In the genomic region with DNA sequence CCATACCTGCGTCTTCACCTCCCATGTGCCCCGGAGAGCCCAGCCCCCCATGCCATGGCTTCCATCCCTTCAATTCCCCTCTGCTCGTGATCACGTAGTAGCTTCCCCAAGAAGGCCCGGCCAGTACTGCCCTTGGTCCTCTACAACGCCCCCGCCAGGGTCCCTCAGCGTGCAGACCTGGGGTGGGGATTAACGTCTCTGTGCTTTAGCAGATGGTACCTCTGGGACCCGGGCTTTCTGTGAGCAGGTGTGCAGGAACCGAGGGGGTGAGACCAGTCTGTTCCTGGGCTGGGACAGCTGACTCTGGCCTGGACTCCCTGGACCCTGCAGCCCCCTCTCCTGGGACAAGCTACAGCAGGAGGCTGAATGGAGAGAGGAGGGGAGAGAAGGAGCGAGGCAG, we compare ENCODE assay signal across 14 cellular contexts. TPM values are rescaled to one million over a fixed set of nuclear protein-coding genes. Genes with fewer than 3 reads are reported as not detected.
DNase-seq lines count a peak whose midpoint lies in the region; ATAC-seq and TF ChIP-seq lines count a peak whose summit lies in the region.
"Had no signal": no experiment of that assay in that cellular context is flagged by ENCODE, and none has a peak within 500 bp of the region (broad histone marks: within the 10 kb centered on the region; RNA-seq: fewer than 3 reads in every experiment).

No MANE protein-coding gene starts in this region.

- H3K27me3 ChIP-seq in WERI-Rb-1 (ENCODE audit: insufficient read depth, low read depth, severe bottlenecking) (no peaks in the 10 kb centered on the region), SJCRH30 (peaks cover 56% of the 10 kb centered on the region)

- H3K36me3 ChIP-seq in WERI-Rb-1 (peaks cover 40% of the 10 kb centered on the region), SJCRH30 (no peaks in the 10 kb centered on the region)

- TF ChIP-seq CTCF in WERI-Rb-1 (IDR thresholded peaks at IDR 0.05; ENCODE audit: low read depth, low read length), result 0 out of 2 replicates have a peak, but pooled peaks have one; percentile 20

- DNase-seq in D341Med (ENCODE audit: low spot score) (peak; percentile 62), NCI-H524 treated with DMSO at 0.1 percent for 48 hours (lab: John Stamatoyannopoulos, UW) (peak; percentile 74), WERI-Rb-1 (peak; percentile 92), SJCRH30 (no peak), T-helper 9 cell (no peak)
- DNase-seq in stimulated activated CD4-positive, alpha-beta T cell treated with anti-CD3 and anti-CD28 coated beads, Interleukin-4, amount 100 ng/mL, for 24 hours, result no peak
- DNase-seq: CD8-positive, alpha-beta T cell; COR-L47; GM23248; IMR-90 had no signal

- no peaks in the 10 kb centered on the region for H3K4me1 ChIP-seq in SJCRH30

- no peaks in the 10 kb centered on the region for H3K9me3 ChIP-seq in WERI-Rb-1 (ENCODE audit: severe bottlenecking)
- no peaks in the 10 kb centered on the region for H3K9me3 ChIP-seq in SJCRH30 (replicated peaks)

- ATAC-seq in HG03095 (IDR thresholded peaks at IDR 0.05; ENCODE audit: unreplicated experiment), result no peak
- ATAC-seq: CD8-positive, alpha-beta T cell; GM12878 had no signal

- H3K27ac ChIP-seq in WERI-Rb-1 (peak overlapping the region; percentile 98), SJCRH30 (no peak overlapping the region)
- H3K27ac ChIP-seq: GM23248 had no signal

- H3K4me3 ChIP-seq in WERI-Rb-1 (ENCODE audit: low read depth, low read length) (peak overlapping the region; percentile 49), SJCRH30 (no peak overlapping the region)
- H3K4me3 ChIP-seq: GM12878, GM23248 had no signal

RNA-seq across cellular contexts. Expression of gene PLCH2, which starts 1.2 kb away (rescaled TPM):
- total RNA-seq in SJCRH30 (2014; rRNA removed; shearing (Covaris generic)), result 0.22 and 0.56 TPM in 2 replicates
- total RNA-seq: Daoy, GM23248 had no signal

RNA-seq across cellular contexts. Expression of gene PANK4, which starts 49.1 kb away (rescaled TPM):
- total RNA-seq in SJCRH30 (2014; rRNA removed; shearing (Covaris generic)), result 42.1 and 48.8 TPM in 2 replicates

RNA-seq across cellular contexts. Expression of gene HES5, which starts 52.8 kb away (rescaled TPM):
- not detected in 2 replicates for total RNA-seq in SJCRH30 (2014; rRNA removed; shearing (Covaris generic))
- total RNA-seq: B cell; CD8-positive, alpha-beta T cell; Daoy; GM23248; IMR-90 had no signal

Comparison
In these comparisons a context has a peak if more than half of its experiments do, and no peak if none do; other contexts are left out.
1. DNase-seq: peak in D341Med (single experiment), NCI-H524 treated with DMSO at 0.1 percent for 48 hours (single experiment) and WERI-Rb-1 (single experiment); none in stimulated activated CD4-positive, alpha-beta T cell treated with anti-CD3 and anti-CD28 coated beads, Interleukin-4, amount 100 ng/mL, for 24 hours (single experiment), SJCRH30 (0 of 2) and T-helper 9 cell (single experiment).